In genomic region chr9:87271696-87272477, GRCh38 we compare ENCODE assay signal across 28 cellular contexts.
A peak's percentile ranks its signal among the peaks of the same experiment; 100 is the strongest.
DNase-seq lines count a peak whose midpoint lies in the region; ATAC-seq and TF ChIP-seq lines count a peak whose summit lies in the region.
"Had no signal": no experiment of that assay in that cellular context is flagged by ENCODE, and none has a peak within 500 bp of the region (broad histone marks: within the 10 kb centered on the region; RNA-seq: fewer than 3 reads in every experiment).

No MANE protein-coding gene starts in this region.

- peak overlapping the region; percentile 99 for H3K27ac Mint-ChIP-seq in chondrocyte (ENCODE audit: unreplicated experiment)
- H3K27ac Mint-ChIP-seq in natural killer cell treated with Interleukin-12 subunit alpha and Interleukin-12 subunit beta and Interleukin-15 and Interleukin-18, amount 100 ng/mL, for 72 hours, result peak overlapping the region; percentile 69 to 75
- H3K27ac Mint-ChIP-seq: activated CD4-positive, alpha-beta memory T cell treated with anti-CD3 and anti-CD28 coated beads, Interleukin-2, amount 10 ng/mL, durations not matched to agents 7 days and 5 days; activated naive CD8-positive, alpha-beta T cell treated with anti-CD3 and anti-CD28 coated beads, Interleukin-2, amount 10 ng/mL, durations not matched to agents 7 days and 5 days; CD4-positive, CD25-positive, alpha-beta regulatory T cell; endodermal cell; stimulated activated naive B cell treated with anti-CD40 and anti-IgM and Interleukin-4, amounts not matched to agents 10 μg/mL and 1 μg/mL and 100 μg/mL, for 72 hours had no signal

- TF ChIP-seq CTCF in GM12864 (IDR thresholded peaks at IDR 0.05; ENCODE audit: low read depth, low read length, missing control alignments) (no peak), chondrocyte (IDR thresholded peaks at IDR 0.05) (no peak), GM13977 (IDR thresholded peaks at IDR 0.05; ENCODE audit: extremely low read depth, insufficient read depth, missing control alignments) (no peak)

- H3K4me3 Mint-ChIP-seq in chondrocyte (ENCODE audit: unreplicated experiment), result no peak overlapping the region
- peak overlapping the region; percentile 82 for H3K4me3 Mint-ChIP-seq in natural killer cell treated with Interleukin-12 subunit alpha and Interleukin-12 subunit beta and Interleukin-15 and Interleukin-18, amount 100 ng/mL, for 72 hours
- H3K4me3 Mint-ChIP-seq: activated CD4-positive, alpha-beta memory T cell treated with anti-CD3 and anti-CD28 coated beads, Interleukin-2, amount 10 ng/mL, durations not matched to agents 7 days and 5 days; activated naive CD8-positive, alpha-beta T cell treated with anti-CD3 and anti-CD28 coated beads, Interleukin-2, amount 10 ng/mL, durations not matched to agents 7 days and 5 days; CD4-positive, CD25-positive, alpha-beta regulatory T cell; endodermal cell; stimulated activated naive B cell treated with anti-CD40 and anti-IgM and Interleukin-4, amounts not matched to agents 10 μg/mL and 1 μg/mL and 100 μg/mL, for 72 hours had no signal

- DNase-seq in GM12864 (ENCODE audit: low read depth) (peak; percentile 22), chondrocyte (ENCODE audit: low spot score) (no peak), NCI-H2029 treated with DMSO at 0.1 percent for 48 hours (lab: John Stamatoyannopoulos, UW) (no peak), GM13977 (ENCODE audit: low spot score) (no peak)
- DNase-seq in natural killer cell treated with Interleukin-12 subunit alpha and Interleukin-12 subunit beta and Interleukin-15 and Interleukin-18, amount 100 ng/mL, for 72 hours (ENCODE audit: low spot score), result no peak
- DNase-seq in stimulated activated CD4-positive, alpha-beta T cell treated with anti-CD3 and anti-CD28 coated beads, Interleukin-4, amount 100 ng/mL, for 24 hours, result no peak
- DNase-seq: activated CD4-positive, alpha-beta memory T cell treated with anti-CD3 and anti-CD28 coated beads, Interleukin-2, amount 10 ng/mL, durations not matched to agents 7 days and 5 days; activated CD4-positive, CD25-positive, alpha-beta regulatory T cell; activated effector memory CD4-positive, alpha-beta T cell treated with Interleukin-2 at 50 U/mL for 16 hours; activated naive CD8-positive, alpha-beta T cell treated with anti-CD3 and anti-CD28 coated beads, Interleukin-2, amount 10 ng/mL, durations not matched to agents 7 days and 5 days; body of pancreas; CD4-positive, CD25-positive, alpha-beta regulatory T cell; colonic mucosa; endodermal cell; glutamatergic neuron; KG1; left cardiac atrium; NCI-H1048; NCI-H1930; NCI-H226; NCI-H82; SHP77; small intestine; stimulated activated naive B cell treated with anti-CD40 and anti-IgM and Interleukin-4, amounts not matched to agents 10 μg/mL and 1 μg/mL and 100 μg/mL, for 72 hours; T1000 had no signal

- peaks cover under 1% of the 10 kb centered on the region for H3K9me3 Mint-ChIP-seq in chondrocyte (ENCODE audit: low read depth)
- H3K9me3 Mint-ChIP-seq in natural killer cell treated with Interleukin-12 subunit alpha and Interleukin-12 subunit beta and Interleukin-15 and Interleukin-18, amount 100 ng/mL, for 72 hours, result no peaks in the 10 kb centered on the region
- H3K9me3 Mint-ChIP-seq: activated CD4-positive, alpha-beta memory T cell treated with anti-CD3 and anti-CD28 coated beads, Interleukin-2, amount 10 ng/mL, durations not matched to agents 7 days and 5 days; activated naive CD8-positive, alpha-beta T cell treated with anti-CD3 and anti-CD28 coated beads, Interleukin-2, amount 10 ng/mL, durations not matched to agents 7 days and 5 days; CD4-positive, CD25-positive, alpha-beta regulatory T cell; endodermal cell had no signal

- no peaks in the 10 kb centered on the region for H3K27me3 Mint-ChIP-seq in chondrocyte (ENCODE audit: low read depth)
- H3K27me3 Mint-ChIP-seq in natural killer cell treated with Interleukin-12 subunit alpha and Interleukin-12 subunit beta and Interleukin-15 and Interleukin-18, amount 100 ng/mL, for 72 hours, result peaks cover 14 to 40% of the 10 kb centered on the region in 2 donors

- ATAC-seq in HG03521 (IDR thresholded peaks at IDR 0.05; ENCODE audit: unreplicated experiment) (peak; percentile 44), GM19023 (IDR thresholded peaks at IDR 0.05; ENCODE audit: unreplicated experiment) (no peak)
- peak in 1 of 2 donors; percentile 28 for ATAC-seq in natural killer cell treated with Interleukin-12 subunit alpha and Interleukin-12 subunit beta and Interleukin-15 and Interleukin-18, amount 100 ng/mL, for 72 hours
- ATAC-seq: body of pancreas; left cardiac atrium; stimulated activated naive B cell treated with anti-CD40 and anti-IgM and Interleukin-4, amounts not matched to agents 10 μg/mL and 1 μg/mL and 100 μg/mL, for 72 hours had no signal

- H3K4me1 Mint-ChIP-seq in chondrocyte (ENCODE audit: low read depth), result peaks cover 92% of the 10 kb centered on the region
- H3K4me1 Mint-ChIP-seq in natural killer cell treated with Interleukin-12 subunit alpha and Interleukin-12 subunit beta and Interleukin-15 and Interleukin-18, amount 100 ng/mL, for 72 hours (ENCODE audit: low read depth in 2 of 2), result peaks cover 54 to 66% of the 10 kb centered on the region in 2 donors
- H3K4me1 Mint-ChIP-seq: activated naive CD8-positive, alpha-beta T cell treated with anti-CD3 and anti-CD28 coated beads, Interleukin-2, amount 10 ng/mL, durations not matched to agents 7 days and 5 days; CD4-positive, CD25-positive, alpha-beta regulatory T cell; stimulated activated naive B cell treated with anti-CD40 and anti-IgM and Interleukin-4, amounts not matched to agents 10 μg/mL and 1 μg/mL and 100 μg/mL, for 72 hours had no signal

- in situ Hi-C loops in GM13977 (cut with MboI; ENCODE audit: low pct_unique_long_range_greater_than_20kb, low sequenced_read_pairs, unreplicated experiment), result no loop called here

- no peak overlapping the region for H3K4me3 ChIP-seq in GM12864 (ENCODE audit: low read depth, low read length)
- H3K4me3 ChIP-seq: body of pancreas, colonic mucosa, thoracic aorta had no signal

- peaks cover 1% of the 10 kb centered on the region for H3K36me3 Mint-ChIP-seq in chondrocyte (ENCODE audit: low read depth)
- peaks cover 4% of the 10 kb centered on the region for H3K36me3 Mint-ChIP-seq in natural killer cell treated with Interleukin-12 subunit alpha and Interleukin-12 subunit beta and Interleukin-15 and Interleukin-18, amount 100 ng/mL, for 72 hours
- H3K36me3 Mint-ChIP-seq: activated naive CD8-positive, alpha-beta T cell treated with anti-CD3 and anti-CD28 coated beads, Interleukin-2, amount 10 ng/mL, durations not matched to agents 7 days and 5 days; CD4-positive, CD25-positive, alpha-beta regulatory T cell; stimulated activated naive B cell treated with anti-CD40 and anti-IgM and Interleukin-4, amounts not matched to agents 10 μg/mL and 1 μg/mL and 100 μg/mL, for 72 hours had no signal
